Comparison of ENCODE assay signal across 14 cellular contexts in genomic region chr13:99367663-99368448, GRCh38.
DNase-seq lines count a peak whose midpoint lies in the region; ATAC-seq, FAIRE-seq and TF ChIP-seq lines count a peak whose summit lies in the region.
"Had no signal": no experiment of that assay in that cellular context is flagged by ENCODE, and none has a peak within 500 bp of the region (broad histone marks: within the 10 kb centered on the region; RNA-seq: fewer than 3 reads in every experiment).

No MANE protein-coding gene starts in this region.

- H3K36me3 Mint-ChIP-seq in activated T-helper 1 cell treated with anti-CD3 and anti-CD28 coated beads, Interleukin-12 subunit alpha, Interleukin-12 subunit beta, Interleukin-2, Interleukin-4 antibody, amounts not matched to agents 30 ng/mL and 10 ng/mL and 1 ng/mL, durations not matched to agents 14 hours and 24 hours and 36 hours (ENCODE audit: low read depth) = peaks cover 33% of the 10 kb centered on the region
- peaks cover 19 to 43% of the 10 kb centered on the region in 2 donors for H3K36me3 Mint-ChIP-seq in naive B cell

- no peaks in the 10 kb centered on the region for H3K36me3 ChIP-seq in testis (ENCODE audit: low read depth, missing control alignments)
- H3K36me3 ChIP-seq: pancreas, thoracic aorta had no signal

- peak; percentile 88 for FAIRE-seq in GM18507 (lab: Jason Lieb, UNC)
- FAIRE-seq: D721Med, pancreas had no signal

- no peaks in the 10 kb centered on the region for H3K9me3 ChIP-seq in testis
- H3K9me3 ChIP-seq: pancreas, thoracic aorta had no signal

- peaks cover 3% of the 10 kb centered on the region for H3K27me3 Mint-ChIP-seq in activated T-helper 1 cell treated with anti-CD3 and anti-CD28 coated beads, Interleukin-12 subunit alpha, Interleukin-12 subunit beta, Interleukin-2, Interleukin-4 antibody, amounts not matched to agents 30 ng/mL and 10 ng/mL and 1 ng/mL, durations not matched to agents 14 hours and 24 hours and 36 hours (ENCODE audit: insufficient read depth)
- no peaks in the 10 kb centered on the region for H3K27me3 Mint-ChIP-seq in naive B cell

- peak; percentile 29 for ATAC-seq in HG02973 (IDR thresholded peaks at IDR 0.05; ENCODE audit: unreplicated experiment)
- no peak for ATAC-seq in naive B cell (ENCODE audit: low read depth in 2 of 2)

- peak overlapping the region; percentile 69 for H3K27ac Mint-ChIP-seq in activated T-helper 1 cell treated with anti-CD3 and anti-CD28 coated beads, Interleukin-12 subunit alpha, Interleukin-12 subunit beta, Interleukin-2, Interleukin-4 antibody, amounts not matched to agents 30 ng/mL and 10 ng/mL and 1 ng/mL, durations not matched to agents 14 hours and 24 hours and 36 hours
- H3K27ac Mint-ChIP-seq in naive B cell = peak overlapping the region; percentile 67 to 96 (median 92)

- peaks cover 73% of the 10 kb centered on the region for H3K4me1 Mint-ChIP-seq in activated T-helper 1 cell treated with anti-CD3 and anti-CD28 coated beads, Interleukin-12 subunit alpha, Interleukin-12 subunit beta, Interleukin-2, Interleukin-4 antibody, amounts not matched to agents 30 ng/mL and 10 ng/mL and 1 ng/mL, durations not matched to agents 14 hours and 24 hours and 36 hours (ENCODE audit: low read depth)
- peaks cover 50 to 72% (median 64%) of the 10 kb centered on the region in 3 donors for H3K4me1 Mint-ChIP-seq in naive B cell

- peak overlapping the region; percentile 55 for H3K4me3 Mint-ChIP-seq in activated T-helper 1 cell treated with anti-CD3 and anti-CD28 coated beads, Interleukin-12 subunit alpha, Interleukin-12 subunit beta, Interleukin-2, Interleukin-4 antibody, amounts not matched to agents 30 ng/mL and 10 ng/mL and 1 ng/mL, durations not matched to agents 14 hours and 24 hours and 36 hours
- H3K4me3 Mint-ChIP-seq in naive B cell = peak overlapping the region in 2 of 8 donors; percentile 31 to 52

- DNase-seq in GM18507 (ENCODE audit: extremely low spot score, insufficient read length, low read depth) = no peak
- no peak for DNase-seq in activated T-helper 1 cell treated with anti-CD3 and anti-CD28 coated beads, Interleukin-12 subunit alpha, Interleukin-12 subunit beta, Interleukin-2, Interleukin-4 antibody, amounts not matched to agents 30 ng/mL and 10 ng/mL and 1 ng/mL, durations not matched to agents 14 hours and 24 hours and 36 hours (ENCODE audit: low spot score)
- DNase-seq in naive B cell = no peak
- no peak for DNase-seq in GM10266 (ENCODE audit: extremely low spot score)
- no peak for DNase-seq in testis
- DNase-seq in activated effector memory CD4-positive, alpha-beta T cell treated with anti-CD3 and anti-CD28 coated beads, Interleukin-2, amount 50 U/mL, for 16 hours = no peak
- DNase-seq in hypothalamus (lab: John Stamatoyannopoulos, UW) = no peak
- DNase-seq: activated CD4-positive, alpha-beta T cell treated with anti-CD3 and anti-CD28 coated beads for 48 hours; left cardiac atrium; NCI-H345; pancreas had no signal

- H3K27ac ChIP-seq in testis = no peak overlapping the region
- H3K27ac ChIP-seq: pancreas, thoracic aorta had no signal

- H3K27me3 ChIP-seq in testis = no peaks in the 10 kb centered on the region
- H3K27me3 ChIP-seq: pancreas had no signal

- H3K4me1 ChIP-seq in testis = no peaks in the 10 kb centered on the region
- H3K4me1 ChIP-seq: pancreas had no signal

- no peak for TF ChIP-seq CTCF in GM10266 (IDR thresholded peaks at IDR 0.05; ENCODE audit: control insufficient read depth, insufficient read depth, low read depth, missing control alignments)
- TF ChIP-seq CTCF in testis (IDR thresholded peaks at IDR 0.05) = no peak

- H3K9me3 Mint-ChIP-seq in activated T-helper 1 cell treated with anti-CD3 and anti-CD28 coated beads, Interleukin-12 subunit alpha, Interleukin-12 subunit beta, Interleukin-2, Interleukin-4 antibody, amounts not matched to agents 30 ng/mL and 10 ng/mL and 1 ng/mL, durations not matched to agents 14 hours and 24 hours and 36 hours = no peaks in the 10 kb centered on the region
- H3K9me3 Mint-ChIP-seq in naive B cell = no peaks in the 10 kb centered on the region

- H3K4me3 ChIP-seq in testis = no peak overlapping the region
- H3K4me3 ChIP-seq: pancreas, thoracic aorta had no signal

- TF ChIP-seq POLR2A in testis (IDR thresholded peaks at IDR 0.05) = no peak

- intact Hi-C loops in activated T-helper 1 cell treated with anti-CD3 and anti-CD28 coated beads, Interleukin-12 subunit alpha, Interleukin-12 subunit beta, Interleukin-2, Interleukin-4 antibody, amounts not matched to agents 30 ng/mL and 10 ng/mL and 1 ng/mL, durations not matched to agents 14 hours and 24 hours and 36 hours (cut with micrococcal nuclease) = no loop called here
- intact Hi-C loops in testis (cut with DNase I; ENCODE audit: low total_unique reads) = no loop called here

- WGBS in testis, 2 donors = 89% methylated on average over 16 of the region's 16 CpGs
